Comparison of ENCODE assay signal across 25 cellular contexts in genomic region chrX:150316564-150316963, GRCh38.
"Had no signal": no experiment of that assay in that cellular context is flagged by ENCODE, and none has a peak within 500 bp of the region (broad histone marks: within the 10 kb centered on the region; RNA-seq: fewer than 3 reads in every experiment).

No MANE protein-coding gene starts in this region.

- H3K9me3 Mint-ChIP-seq: activated B cell treated with CpG ODN at 0.5 μM for 24 hours; activated CD4-positive, alpha-beta T cell treated with anti-CD3 and anti-CD28 coated beads, Interleukin-2, amount 10 ng/mL, durations not matched to agents 24 days and 14 days; activated CD8-positive, alpha-beta T cell treated with anti-CD3 and anti-CD28 coated beads for 36 hours; activated naive CD8-positive, alpha-beta T cell treated with anti-CD3 and anti-CD28 coated beads, Interleukin-2, amount 10 ng/mL, durations not matched to agents 7 days and 5 days; activated T-helper 17 cell treated with anti-CD3 and anti-CD28 coated beads, Interleukin-2, amount 50 U/mL, for 72 hours; central memory CD8-positive, alpha-beta T cell; stimulated activated naive B cell treated with anti-CD40 and anti-IgM and Interleukin-4, amounts not matched to agents 10 μg/mL and 1 μg/mL and 100 μg/mL, for 72 hours; T-cell had no signal

- DNase-seq: activated B cell treated with CpG ODN at 0.5 μM for 24 hours; activated CD4-positive, alpha-beta T cell treated with anti-CD3 and anti-CD28 coated beads, Interleukin-2, amount 10 ng/mL, durations not matched to agents 24 days and 14 days; activated CD8-positive, alpha-beta T cell treated with anti-CD3 and anti-CD28 coated beads for 36 hours; activated naive CD4-positive, alpha-beta T cell treated with Interleukin-2 at 50 U/mL for 16 hours; activated naive CD8-positive, alpha-beta T cell treated with anti-CD3 and anti-CD28 coated beads, Interleukin-2, amount 10 ng/mL, durations not matched to agents 7 days and 5 days; activated T-cell treated with anti-CD3 and anti-CD28 coated beads, Interleukin-2, amount 50 U/mL, for 1 hour; amygdala; cortex of kidney; effector CD8-positive, alpha-beta T cell; immature natural killer cell; psoas muscle; sigmoid colon; spleen; stimulated activated CD4-positive, alpha-beta T cell treated with anti-CD3 and anti-CD28 coated beads, Interleukin-4, amount 100 ng/mL, for 4 hours; stimulated activated naive B cell treated with anti-CD40 and anti-IgM and Interleukin-4, amounts not matched to agents 10 μg/mL and 1 μg/mL and 100 μg/mL, for 72 hours; T-cell; T-helper 9 cell; upper lobe of left lung had no signal

- H3K27ac Mint-ChIP-seq: activated B cell treated with CpG ODN at 0.5 μM for 24 hours; activated CD4-positive, alpha-beta T cell treated with anti-CD3 and anti-CD28 coated beads, Interleukin-2, amount 10 ng/mL, durations not matched to agents 24 days and 14 days; activated CD8-positive, alpha-beta T cell treated with anti-CD3 and anti-CD28 coated beads for 36 hours; activated naive CD8-positive, alpha-beta T cell treated with anti-CD3 and anti-CD28 coated beads, Interleukin-2, amount 10 ng/mL, durations not matched to agents 7 days and 5 days; activated T-helper 17 cell treated with anti-CD3 and anti-CD28 coated beads, Interleukin-2, amount 50 U/mL, for 72 hours; immature natural killer cell; stimulated activated naive B cell treated with anti-CD40 and anti-IgM and Interleukin-4, amounts not matched to agents 10 μg/mL and 1 μg/mL and 100 μg/mL, for 72 hours; T-cell had no signal

- H3K27ac ChIP-seq: esophagus muscularis mucosa, gastroesophageal sphincter, psoas muscle, sigmoid colon, spleen, thoracic aorta, upper lobe of left lung had no signal

- H3K27me3 ChIP-seq: esophagus muscularis mucosa, gastroesophageal sphincter, sigmoid colon, upper lobe of left lung had no signal

- H3K4me1 ChIP-seq: gastroesophageal sphincter, psoas muscle, sigmoid colon, spleen, upper lobe of left lung had no signal

- H3K9me3 ChIP-seq: esophagus muscularis mucosa, gastroesophageal sphincter, psoas muscle, sigmoid colon, spleen, thoracic aorta, upper lobe of left lung had no signal

- H3K4me3 Mint-ChIP-seq: activated B cell treated with CpG ODN at 0.5 μM for 24 hours; activated CD4-positive, alpha-beta T cell treated with anti-CD3 and anti-CD28 coated beads, Interleukin-2, amount 10 ng/mL, durations not matched to agents 24 days and 14 days; activated CD8-positive, alpha-beta T cell treated with anti-CD3 and anti-CD28 coated beads for 36 hours; activated naive CD8-positive, alpha-beta T cell treated with anti-CD3 and anti-CD28 coated beads, Interleukin-2, amount 10 ng/mL, durations not matched to agents 7 days and 5 days; activated T-helper 17 cell treated with anti-CD3 and anti-CD28 coated beads, Interleukin-2, amount 50 U/mL, for 72 hours; brain; central memory CD8-positive, alpha-beta T cell; immature natural killer cell; neural crest cell; stimulated activated naive B cell treated with anti-CD40 and anti-IgM and Interleukin-4, amounts not matched to agents 10 μg/mL and 1 μg/mL and 100 μg/mL, for 72 hours; T-cell had no signal

- H3K36me3 Mint-ChIP-seq: activated naive CD8-positive, alpha-beta T cell treated with anti-CD3 and anti-CD28 coated beads, Interleukin-2, amount 10 ng/mL, durations not matched to agents 7 days and 5 days; brain; immature natural killer cell; stimulated activated naive B cell treated with anti-CD40 and anti-IgM and Interleukin-4, amounts not matched to agents 10 μg/mL and 1 μg/mL and 100 μg/mL, for 72 hours; T-cell had no signal

- H3K4me1 Mint-ChIP-seq: activated B cell treated with CpG ODN at 0.5 μM for 24 hours; activated CD4-positive, alpha-beta T cell treated with anti-CD3 and anti-CD28 coated beads, Interleukin-2, amount 10 ng/mL, durations not matched to agents 24 days and 14 days; activated naive CD8-positive, alpha-beta T cell treated with anti-CD3 and anti-CD28 coated beads, Interleukin-2, amount 10 ng/mL, durations not matched to agents 7 days and 5 days; activated T-helper 17 cell treated with anti-CD3 and anti-CD28 coated beads, Interleukin-2, amount 50 U/mL, for 72 hours; central memory CD8-positive, alpha-beta T cell; immature natural killer cell; neural crest cell; stimulated activated naive B cell treated with anti-CD40 and anti-IgM and Interleukin-4, amounts not matched to agents 10 μg/mL and 1 μg/mL and 100 μg/mL, for 72 hours; T-cell had no signal

- ATAC-seq: activated CD8-positive, alpha-beta T cell treated with anti-CD3 and anti-CD28 coated beads for 36 hours; activated T-helper 17 cell treated with anti-CD3 and anti-CD28 coated beads, Interleukin-2, amount 50 U/mL, for 72 hours; gastroesophageal sphincter; psoas muscle; stimulated activated naive B cell treated with anti-CD40 and anti-IgM and Interleukin-4, amounts not matched to agents 10 μg/mL and 1 μg/mL and 100 μg/mL, for 72 hours; T-cell had no signal

- H3K4me3 ChIP-seq: esophagus muscularis mucosa, gastroesophageal sphincter, psoas muscle, sigmoid colon, spleen, thoracic aorta, upper lobe of left lung had no signal

- H3K27me3 Mint-ChIP-seq: activated CD8-positive, alpha-beta T cell treated with anti-CD3 and anti-CD28 coated beads for 36 hours; activated T-helper 17 cell treated with anti-CD3 and anti-CD28 coated beads, Interleukin-2, amount 50 U/mL, for 72 hours; central memory CD8-positive, alpha-beta T cell had no signal

- H3K36me3 ChIP-seq: esophagus muscularis mucosa, gastroesophageal sphincter, sigmoid colon, spleen, thoracic aorta, upper lobe of left lung had no signal
